In genomic region chr10:77681839-77682238, GRCh38 we compare ENCODE assay signal across 36 cellular contexts. TPM values are rescaled to one million over a fixed set of nuclear protein-coding genes. Genes with fewer than 3 reads are reported as not detected.
"Had no signal": no experiment of that assay in that cellular context is flagged by ENCODE, and none has a peak within 500 bp of the region (broad histone marks: within the 10 kb centered on the region; RNA-seq: fewer than 3 reads in every experiment).

No MANE protein-coding gene starts in this region.

- H2AFZ ChIP-seq: PC-9 had no signal

- DNase-seq: activated CD4-positive, alpha-beta memory T cell treated with anti-CD3 and anti-CD28 coated beads, Interleukin-2, amount 10 ng/mL, durations not matched to agents 7 days and 5 days; activated CD4-positive, alpha-beta T cell treated with anti-CD3 and anti-CD28 coated beads for 1 hour; activated CD4-positive, alpha-beta T cell treated with anti-CD3 and anti-CD28 coated beads for 48 hours; activated CD4-positive, CD25-positive, alpha-beta regulatory T cell; activated CD8-positive, alpha-beta memory T cell treated with anti-CD3 and anti-CD28 coated beads for 24 hours; activated CD8-positive, alpha-beta memory T cell treated with anti-CD3 and anti-CD28 coated beads, Interleukin-2, amount 10 ng/mL, durations not matched to agents 7 days and 5 days; activated CD8-positive, alpha-beta memory T cell treated with anti-CD3 and anti-CD28 coated beads, Interleukin-2, amount 50 U/mL, for 48 hours; activated effector memory CD4-positive, alpha-beta T cell treated with Interleukin-2 at 50 U/mL for 16 hours; activated naive CD4-positive, alpha-beta T cell treated with anti-CD3 and anti-CD28 coated beads, Interleukin-2, amount 10 ng/mL, durations not matched to agents 7 days and 5 days; activated naive CD8-positive, alpha-beta T cell treated with anti-CD3 and anti-CD28 coated beads, Interleukin-2, amount 50 U/mL, for 24 hours; activated T-cell treated with anti-CD3 and anti-CD28 coated beads, Interleukin-2, amount 50 U/mL, for 48 hours; anterior cingulate cortex; NCI-H1092 treated with DMSO at 0.1 percent for 48 hours; NCI-H1417; NCI-H146; NCI-H187; NCI-H2029 treated with DMSO at 0.1 percent for 48 hours; NCI-H2107; NCI-H2171 treated with DMSO at 0.1 percent for 48 hours; NCI-H2227 treated with DMSO at 0.1 percent for 48 hours; NCI-H446; NCI-H510A treated with DMSO at 0.1 percent for 48 hours; NCI-H526 treated with DMSO at 0.1 percent for 48 hours; NCI-H82; PC-9; SW 1271; T-helper 1 cell; T-helper 2 cell; T-helper 9 cell had no signal

- H3K36me3 ChIP-seq: cardiac muscle cell had no signal

- H3K4me3 Mint-ChIP-seq: activated CD4-positive, alpha-beta memory T cell treated with anti-CD3 and anti-CD28 coated beads, Interleukin-2, amount 10 ng/mL, durations not matched to agents 7 days and 5 days; activated CD8-positive, alpha-beta memory T cell treated with anti-CD3 and anti-CD28 coated beads, Interleukin-2, amount 10 ng/mL, durations not matched to agents 7 days and 5 days; activated naive CD4-positive, alpha-beta T cell treated with anti-CD3 and anti-CD28 coated beads, Interleukin-2, amount 10 ng/mL, durations not matched to agents 7 days and 5 days; activated naive CD8-positive, alpha-beta T cell; activated naive CD8-positive, alpha-beta T cell treated with anti-CD3 and anti-CD28 coated beads, Interleukin-2, amount 50 U/mL, for 24 hours; central memory CD8-positive, alpha-beta T cell had no signal

- H3K4me1 Mint-ChIP-seq: activated CD4-positive, alpha-beta memory T cell treated with anti-CD3 and anti-CD28 coated beads, Interleukin-2, amount 10 ng/mL, durations not matched to agents 7 days and 5 days; activated CD8-positive, alpha-beta memory T cell treated with anti-CD3 and anti-CD28 coated beads, Interleukin-2, amount 10 ng/mL, durations not matched to agents 7 days and 5 days; activated naive CD4-positive, alpha-beta T cell treated with anti-CD3 and anti-CD28 coated beads, Interleukin-2, amount 10 ng/mL, durations not matched to agents 7 days and 5 days; activated naive CD8-positive, alpha-beta T cell treated with anti-CD3 and anti-CD28 coated beads, Interleukin-2, amount 50 U/mL, for 24 hours; central memory CD8-positive, alpha-beta T cell had no signal

- H3K9me3 Mint-ChIP-seq: activated CD4-positive, alpha-beta memory T cell treated with anti-CD3 and anti-CD28 coated beads, Interleukin-2, amount 10 ng/mL, durations not matched to agents 7 days and 5 days; activated naive CD4-positive, alpha-beta T cell treated with anti-CD3 and anti-CD28 coated beads, Interleukin-2, amount 10 ng/mL, durations not matched to agents 7 days and 5 days; activated naive CD8-positive, alpha-beta T cell treated with anti-CD3 and anti-CD28 coated beads, Interleukin-2, amount 50 U/mL, for 24 hours; central memory CD8-positive, alpha-beta T cell had no signal

- H3K27ac ChIP-seq: cardiac muscle cell, PC-9, RWPE1 had no signal

- H3K27me3 ChIP-seq: cardiac muscle cell had no signal

- H3K36me3 Mint-ChIP-seq: activated CD8-positive, alpha-beta memory T cell treated with anti-CD3 and anti-CD28 coated beads, Interleukin-2, amount 10 ng/mL, durations not matched to agents 7 days and 5 days; activated naive CD4-positive, alpha-beta T cell treated with anti-CD3 and anti-CD28 coated beads, Interleukin-2, amount 10 ng/mL, durations not matched to agents 7 days and 5 days; activated naive CD8-positive, alpha-beta T cell had no signal

- H3K4me2 ChIP-seq: PC-9 had no signal

- H3K27ac Mint-ChIP-seq: activated CD4-positive, alpha-beta memory T cell treated with anti-CD3 and anti-CD28 coated beads, Interleukin-2, amount 10 ng/mL, durations not matched to agents 7 days and 5 days; activated CD8-positive, alpha-beta memory T cell treated with anti-CD3 and anti-CD28 coated beads, Interleukin-2, amount 10 ng/mL, durations not matched to agents 7 days and 5 days; activated naive CD4-positive, alpha-beta T cell treated with anti-CD3 and anti-CD28 coated beads, Interleukin-2, amount 10 ng/mL, durations not matched to agents 7 days and 5 days; activated naive CD8-positive, alpha-beta T cell; activated naive CD8-positive, alpha-beta T cell treated with anti-CD3 and anti-CD28 coated beads, Interleukin-2, amount 50 U/mL, for 24 hours had no signal

- H3K4me3 ChIP-seq: cardiac muscle cell, K562, PC-9 had no signal

- ATAC-seq: activated CD8-positive, alpha-beta memory T cell treated with anti-CD3 and anti-CD28 coated beads, Interleukin-2, amount 10 ng/mL, durations not matched to agents 7 days and 5 days; activated naive CD8-positive, alpha-beta T cell treated with anti-CD3 and anti-CD28 coated beads, Interleukin-2, amount 50 U/mL, for 24 hours; K562; Right ventricle myocardium inferior had no signal

RNA-seq across cellular contexts. Expression of gene KCNMA1, which starts 44.2 kb away (rescaled TPM):
- total RNA-seq: OCI-LY7 had no signal
